ENCODE assay signal across 19 cellular contexts in the genomic region with DNA sequence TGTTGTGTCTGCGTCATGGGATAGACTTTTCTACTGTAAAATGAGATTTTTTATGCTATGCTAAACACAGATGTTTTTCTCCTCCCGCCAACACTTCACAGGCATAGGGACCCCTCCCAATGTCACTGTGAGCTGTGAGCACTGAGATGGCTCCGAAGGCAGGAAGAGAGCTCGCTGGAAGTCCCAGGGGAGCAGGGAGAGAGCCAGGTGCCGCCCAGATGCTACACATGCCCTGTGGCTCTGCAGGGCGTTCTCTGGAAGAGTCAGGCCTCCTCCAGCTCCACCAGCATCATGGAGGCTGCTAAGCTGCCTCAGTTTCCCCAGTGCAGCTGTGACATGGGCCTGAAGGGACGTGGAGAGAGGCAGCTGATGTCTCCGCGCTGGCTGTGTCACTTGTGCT.
A peak's percentile ranks its signal among the peaks of the same experiment; 100 is the strongest.
DNase-seq lines count a peak whose midpoint lies in the region; ATAC-seq and TF ChIP-seq lines count a peak whose summit lies in the region.
"Had no signal": no experiment of that assay in that cellular context is flagged by ENCODE, and none has a peak within 500 bp of the region (broad histone marks: within the 10 kb centered on the region; RNA-seq: fewer than 3 reads in every experiment).

No MANE protein-coding gene starts in this region.

- H3K9me3 ChIP-seq in BE2C (no peaks in the 10 kb centered on the region), neuronal stem cell (replicated peaks in 1 of 2; ENCODE audit: control insufficient read depth in 2 of 2, insufficient read depth in 1 of 2, low read depth in 1 of 2, low read length in 2 of 2) (no peaks in the 10 kb centered on the region)
- H3K9me3 ChIP-seq: A549, Caco-2, MG63 had no signal

- no peaks in the 10 kb centered on the region for H3K27me3 ChIP-seq in BE2C
- peaks cover 0 to 9% (median 0%) of the 10 kb centered on the region in 3 experiments for H3K27me3 ChIP-seq in neuronal stem cell (ENCODE audit: control insufficient read depth in 3 of 3, insufficient read depth in 3 of 3, low read depth in 1 of 3, low read length in 3 of 3)
- H3K27me3 ChIP-seq: MG63 had no signal

- H3K14ac ChIP-seq in neuronal stem cell (ENCODE audit: low read length) = no peak overlapping the region

- no CpG with 5 or more reads among the region's 9 CpGs for WGBS in neuronal stem cell (ENCODE audit: extremely low coverage in 2 of 2, insufficient read length in 2 of 2, insufficient replicate concordance in 1 of 2), 2 donors

- no peak overlapping the region for H4K8ac ChIP-seq in neuronal stem cell (ENCODE audit: low read depth, low read length)

- H4K91ac ChIP-seq in neuronal stem cell (ENCODE audit: low read depth, low read length, poor library complexity) = no peak overlapping the region

- no peak overlapping the region for H3K4me2 ChIP-seq in neuronal stem cell (ENCODE audit: insufficient read depth, low read length, poor library complexity, severe bottlenecking)
- H3K4me2 ChIP-seq: A549 had no signal

- H2BK120ac ChIP-seq in neuronal stem cell (ENCODE audit: low read depth, low read length) = no peak overlapping the region

- ATAC-seq in GM19452 (IDR thresholded peaks at IDR 0.05; ENCODE audit: unreplicated experiment) (no peak), HG02973 (IDR thresholded peaks at IDR 0.05; ENCODE audit: unreplicated experiment) (no peak), GM18511 (IDR thresholded peaks at IDR 0.05; ENCODE audit: unreplicated experiment) (no peak)
- ATAC-seq: A549 had no signal

- H3K27ac ChIP-seq in neuronal stem cell (replicated peaks; ENCODE audit: low read length) = no peak overlapping the region
- H3K27ac ChIP-seq: A549 had no signal

- no peak overlapping the region for H3K18ac ChIP-seq in neuronal stem cell (ENCODE audit: low read length)

- no peak overlapping the region for H2AFZ ChIP-seq in neuronal stem cell (ENCODE audit: low read length)

- no peak overlapping the region for H2AK5ac ChIP-seq in neuronal stem cell (ENCODE audit: low read depth, low read length)

- no peak overlapping the region for H2BK15ac ChIP-seq in neuronal stem cell (ENCODE audit: low read length)

- no peak overlapping the region for H2BK12ac ChIP-seq in neuronal stem cell (ENCODE audit: low read length)

- H3K4me3 ChIP-seq in BE2C (ENCODE audit: low read depth, low read length) = no peak overlapping the region
- no peak overlapping the region for H3K4me3 ChIP-seq in fibroblast of villous mesenchyme (ENCODE audit: low read depth, low read length)
- no peak overlapping the region for H3K4me3 ChIP-seq in neuronal stem cell (ENCODE audit: low read length in 2 of 2)
- H3K4me3 ChIP-seq: A549, MG63 had no signal

- H2BK5ac ChIP-seq in neuronal stem cell (ENCODE audit: low read length) = no peak overlapping the region

- H3K36me3 ChIP-seq in BE2C (no peaks in the 10 kb centered on the region), neuronal stem cell (replicated peaks in 1 of 2; ENCODE audit: control insufficient read depth in 2 of 2, insufficient read depth in 2 of 2, low read length in 2 of 2) (no peaks in the 10 kb centered on the region)
- H3K36me3 ChIP-seq: MG63 had no signal

- peak overlapping the region; percentile 53 for H3K9ac ChIP-seq in neuronal stem cell (ENCODE audit: low read depth, low read length, poor library complexity)

- H3K79me1 ChIP-seq in neuronal stem cell (ENCODE audit: low read depth, low read length) = no peaks in the 10 kb centered on the region

- DNase-seq in BE2C = peak; percentile 55
- DNase-seq in NCI-H1694 treated with DMSO at 0.1 percent for 48 hours (lab: John Stamatoyannopoulos, UW) = peak; percentile 19
- DNase-seq in fibroblast of villous mesenchyme (ENCODE audit: low read depth) = peak; percentile 7
- DNase-seq in neuronal stem cell (ENCODE audit: low spot score) = no peak
- DNase-seq in DMS 273 (lab: John Stamatoyannopoulos, UW; ENCODE audit: unreplicated experiment) = no peak
- DNase-seq: Caco-2; CD4-positive, CD25-positive, alpha-beta regulatory T cell; H9; IMR-90; Karpas-422; MG63; NCI-H1092 treated with DMSO at 0.1 percent for 48 hours; NCI-H187; NCI-H510A treated with DMSO at 0.1 percent for 48 hours; SHP77 treated with DMSO at 0.1 percent for 48 hours had no signal

- no peaks in the 10 kb centered on the region for H3K4me1 ChIP-seq in BE2C
- H3K4me1 ChIP-seq in neuronal stem cell (ENCODE audit: control insufficient read depth in 2 of 2, insufficient read depth in 1 of 2, low read depth in 1 of 2, low read length in 2 of 2) = peaks cover under 1 to 2% of the 10 kb centered on the region in 2 donors
- H3K4me1 ChIP-seq: A549 had no signal

- TF ChIP-seq CTCF in BE2C (IDR thresholded peaks at IDR 0.05; ENCODE audit: low read depth, low read length) = no peak
- TF ChIP-seq CTCF in fibroblast of villous mesenchyme (IDR thresholded peaks at IDR 0.05; ENCODE audit: insufficient read depth, low read depth, low read length) = no peak

- H3K4ac ChIP-seq in neuronal stem cell (ENCODE audit: low read length) = no peak overlapping the region

- no peak overlapping the region for H3K23ac ChIP-seq in neuronal stem cell (ENCODE audit: low read depth, low read length, poor library complexity)

Comparison
In these comparisons a context has a peak if more than half of its experiments do, and no peak if none do; other contexts are left out.
1. DNase-seq: peak in BE2C (single experiment), NCI-H1694 treated with DMSO at 0.1 percent for 48 hours (single experiment) and fibroblast of villous mesenchyme (single experiment); none in neuronal stem cell (single experiment) and DMS 273 (single experiment).